1 cellular context compared by ENCODE assay signal in genomic region chr6:135054575-135055498, GRCh38.
TF ChIP-seq lines count a peak whose summit lies in the region.

HBS1L (minus strand) TSS chr6:135054822; CDS start chr6:135054691, 131 bp downstream.

TF ChIP-seq in HepG2, 621 proteins besides CTCF, POLR2A, EP300 and RAD21 (continued from another document and continues in another):
- no peak for TF ChIP-seq PHB2 (IDR thresholded peaks at IDR 0.05; ENCODE audit: partially characterized antibody)
- 0 out of 2 replicates have a peak, but pooled peaks have one; percentile 63 for TF ChIP-seq ZNF180 (CRISPR knock-in tag; IDR thresholded peaks at IDR 0.05; ENCODE audit: borderline replicate concordance, low read depth)
- TF ChIP-seq ZNF503 (CRISPR knock-in tag; IDR thresholded peaks at IDR 0.05): peak; percentile 60
- TF ChIP-seq DNMT3B (CRISPR knock-in tag; conservative IDR thresholded peaks at IDR 0.05): 0 out of 2 replicates have a peak, but pooled peaks have one; percentile 49
- no peak for TF ChIP-seq ZNF567 (CRISPR knock-in tag; IDR thresholded peaks at IDR 0.05; ENCODE audit: borderline replicate concordance)
- TF ChIP-seq GFI1 (CRISPR knock-in tag; IDR thresholded peaks at IDR 0.05; ENCODE audit: borderline replicate concordance): peak; percentile 76
- TF ChIP-seq ZNF337 (CRISPR knock-in tag; IDR thresholded peaks at IDR 0.05; ENCODE audit: borderline replicate concordance, low read depth): no peak
- TF ChIP-seq PAX8 (CRISPR knock-in tag; IDR thresholded peaks at IDR 0.05; ENCODE audit: borderline replicate concordance): 0 out of 2 replicates have a peak, but pooled peaks have one; percentile 27
- peak; percentile 79 for TF ChIP-seq ARNT2 (CRISPR knock-in tag; IDR thresholded peaks at IDR 0.05; ENCODE audit: low read depth)
- TF ChIP-seq, protein P1, sequence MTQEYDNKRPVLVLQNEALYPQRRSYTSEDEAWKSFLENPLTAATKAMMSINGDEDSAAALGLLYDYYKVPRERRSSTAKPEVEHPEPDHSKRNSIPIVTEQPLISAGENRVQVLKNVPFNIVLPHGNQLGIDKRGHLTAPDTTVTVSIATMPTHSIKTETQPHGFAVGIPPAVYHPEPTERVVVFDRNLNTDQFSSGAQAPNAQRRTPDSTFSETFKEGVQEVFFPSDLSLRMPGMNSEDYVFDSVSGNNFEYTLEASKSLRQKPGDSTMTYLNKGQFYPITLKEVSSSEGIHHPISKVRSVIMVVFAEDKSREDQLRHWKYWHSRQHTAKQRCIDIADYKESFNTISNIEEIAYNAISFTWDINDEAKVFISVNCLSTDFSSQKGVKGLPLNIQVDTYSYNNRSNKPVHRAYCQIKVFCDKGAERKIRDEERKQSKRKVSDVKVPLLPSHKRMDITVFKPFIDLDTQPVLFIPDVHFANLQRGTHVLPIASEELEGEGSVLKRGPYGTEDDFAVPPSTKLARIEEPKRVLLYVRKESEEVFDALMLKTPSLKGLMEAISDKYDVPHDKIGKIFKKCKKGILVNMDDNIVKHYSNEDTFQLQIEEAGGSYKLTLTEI (CRISPR knock-in tag; conservative IDR thresholded peaks at IDR 0.05): no peak
- no peak for TF ChIP-seq MBD4 (IDR thresholded peaks at IDR 0.05; ENCODE audit: borderline replicate concordance, low read length)
- TF ChIP-seq GTF2F1 (IDR thresholded peaks at IDR 0.05; ENCODE audit: low read length): no peak
- TF ChIP-seq SIX4 (CRISPR knock-in tag; IDR thresholded peaks at IDR 0.05): no peak
- TF ChIP-seq CENPBD1 (CRISPR knock-in tag; IDR thresholded peaks at IDR 0.05; ENCODE audit: borderline replicate concordance, low read depth): no peak; the same call in 1 of the 2 replicates
- peak; percentile 73; the same call in 1 of the 2 replicates for TF ChIP-seq ZNF280B (CRISPR knock-in tag; IDR thresholded peaks at IDR 0.05; ENCODE audit: borderline replicate concordance)
- TF ChIP-seq STAT6 (CRISPR knock-in tag; IDR thresholded peaks at IDR 0.05; ENCODE audit: borderline replicate concordance): 0 out of 2 replicates have a peak, but pooled peaks have one; percentile 57
- no peak for TF ChIP-seq KIAA2018 (CRISPR knock-in tag; IDR thresholded peaks at IDR 0.05; ENCODE audit: borderline replicate concordance)
- TF ChIP-seq ZNF501 (CRISPR knock-in tag; IDR thresholded peaks at IDR 0.05): peak; percentile 99
- TF ChIP-seq SP4 (CRISPR knock-in tag; IDR thresholded peaks at IDR 0.05): peak; percentile 81; the same call in 1 of the 2 replicates
- peak; percentile 92; the same call in 1 of the 2 replicates for TF ChIP-seq YEATS4 (CRISPR knock-in tag; IDR thresholded peaks at IDR 0.05; ENCODE audit: borderline replicate concordance)
- TF ChIP-seq, protein P2, sequence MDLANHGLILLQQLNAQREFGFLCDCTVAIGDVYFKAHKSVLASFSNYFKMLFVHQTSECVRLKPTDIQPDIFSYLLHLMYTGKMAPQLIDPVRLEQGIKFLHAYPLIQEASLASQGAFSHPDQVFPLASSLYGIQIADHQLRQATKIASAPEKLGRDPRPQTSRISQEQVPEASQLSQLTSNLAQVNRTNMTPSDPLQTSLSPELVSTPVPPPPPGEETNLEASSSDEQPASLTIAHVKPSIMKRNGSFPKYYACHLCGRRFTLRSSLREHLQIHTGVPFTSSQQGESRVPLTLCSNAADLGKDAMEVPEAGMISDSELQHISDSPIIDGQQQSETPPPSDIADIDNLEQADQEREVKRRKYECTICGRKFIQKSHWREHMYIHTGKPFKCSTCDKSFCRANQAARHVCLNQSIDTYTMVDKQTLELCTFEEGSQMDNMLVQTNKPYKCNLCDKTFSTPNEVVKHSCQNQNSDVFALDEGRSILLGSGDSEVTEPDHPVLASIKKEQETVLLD (CRISPR knock-in tag; IDR thresholded peaks at IDR 0.05; ENCODE audit: low read depth): no peak; the same call in none of the 2 replicates
- TF ChIP-seq HIVEP1 (CRISPR knock-in tag; IDR thresholded peaks at IDR 0.05): peak; percentile 60; the same call in 1 of the 2 replicates
- TF ChIP-seq ZNF782 (CRISPR knock-in tag; IDR thresholded peaks at IDR 0.05; ENCODE audit: borderline replicate concordance): peak; percentile 80; the same call in 1 of the 2 replicates
- TF ChIP-seq, protein P3, sequence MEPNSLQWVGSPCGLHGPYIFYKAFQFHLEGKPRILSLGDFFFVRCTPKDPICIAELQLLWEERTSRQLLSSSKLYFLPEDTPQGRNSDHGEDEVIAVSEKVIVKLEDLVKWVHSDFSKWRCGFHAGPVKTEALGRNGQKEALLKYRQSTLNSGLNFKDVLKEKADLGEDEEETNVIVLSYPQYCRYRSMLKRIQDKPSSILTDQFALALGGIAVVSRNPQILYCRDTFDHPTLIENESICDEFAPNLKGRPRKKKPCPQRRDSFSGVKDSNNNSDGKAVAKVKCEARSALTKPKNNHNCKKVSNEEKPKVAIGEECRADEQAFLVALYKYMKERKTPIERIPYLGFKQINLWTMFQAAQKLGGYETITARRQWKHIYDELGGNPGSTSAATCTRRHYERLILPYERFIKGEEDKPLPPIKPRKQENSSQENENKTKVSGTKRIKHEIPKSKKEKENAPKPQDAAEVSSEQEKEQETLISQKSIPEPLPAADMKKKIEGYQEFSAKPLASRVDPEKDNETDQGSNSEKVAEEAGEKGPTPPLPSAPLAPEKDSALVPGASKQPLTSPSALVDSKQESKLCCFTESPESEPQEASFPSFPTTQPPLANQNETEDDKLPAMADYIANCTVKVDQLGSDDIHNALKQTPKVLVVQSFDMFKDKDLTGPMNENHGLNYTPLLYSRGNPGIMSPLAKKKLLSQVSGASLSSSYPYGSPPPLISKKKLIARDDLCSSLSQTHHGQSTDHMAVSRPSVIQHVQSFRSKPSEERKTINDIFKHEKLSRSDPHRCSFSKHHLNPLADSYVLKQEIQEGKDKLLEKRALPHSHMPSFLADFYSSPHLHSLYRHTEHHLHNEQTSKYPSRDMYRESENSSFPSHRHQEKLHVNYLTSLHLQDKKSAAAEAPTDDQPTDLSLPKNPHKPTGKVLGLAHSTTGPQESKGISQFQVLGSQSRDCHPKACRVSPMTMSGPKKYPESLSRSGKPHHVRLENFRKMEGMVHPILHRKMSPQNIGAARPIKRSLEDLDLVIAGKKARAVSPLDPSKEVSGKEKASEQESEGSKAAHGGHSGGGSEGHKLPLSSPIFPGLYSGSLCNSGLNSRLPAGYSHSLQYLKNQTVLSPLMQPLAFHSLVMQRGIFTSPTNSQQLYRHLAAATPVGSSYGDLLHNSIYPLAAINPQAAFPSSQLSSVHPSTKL (CRISPR knock-in tag; IDR thresholded peaks at IDR 0.05): peak; percentile 73
- TF ChIP-seq ZNF160 (CRISPR knock-in tag; IDR thresholded peaks at IDR 0.05): no peak
- TF ChIP-seq IRF2 (CRISPR knock-in tag; IDR thresholded peaks at IDR 0.05): peak; percentile 91; the same call in 1 of the 2 replicates
- peak; percentile 89 for TF ChIP-seq SAP130 (CRISPR knock-in tag; IDR thresholded peaks at IDR 0.05; ENCODE audit: low read depth)
- peak; percentile 88 for TF ChIP-seq ZBTB38 (CRISPR knock-in tag; IDR thresholded peaks at IDR 0.05)
- TF ChIP-seq ZNF619 (CRISPR knock-in tag; IDR thresholded peaks at IDR 0.05): no peak; the same call in 1 of the 2 replicates
